1 cellular context compared by ENCODE assay signal in the genomic region with DNA sequence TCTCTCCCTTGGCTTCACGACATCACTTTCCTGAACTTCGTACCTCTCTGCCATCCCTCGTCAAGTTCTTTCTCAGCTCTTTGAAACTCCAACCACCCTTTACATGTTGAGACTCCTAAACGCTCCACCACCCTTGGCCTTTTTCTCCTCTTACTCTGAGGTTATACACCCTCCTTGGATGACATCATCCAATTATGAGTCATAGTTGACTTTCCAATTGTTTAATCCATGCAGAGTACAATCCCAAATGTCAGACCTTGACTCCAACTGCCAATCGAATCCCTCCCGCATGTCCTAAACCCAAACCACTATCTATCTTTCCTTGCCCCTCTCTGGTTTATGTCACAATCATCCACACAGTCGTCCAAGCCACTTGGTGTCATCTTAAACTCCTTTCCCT.
TF ChIP-seq lines count a peak whose summit lies in the region.

No MANE protein-coding gene starts in this region.

TF ChIP-seq in HEK293, 187 proteins besides CTCF, POLR2A, EP300 and RAD21 (continued from another document):
- TF ChIP-seq, protein P1, sequence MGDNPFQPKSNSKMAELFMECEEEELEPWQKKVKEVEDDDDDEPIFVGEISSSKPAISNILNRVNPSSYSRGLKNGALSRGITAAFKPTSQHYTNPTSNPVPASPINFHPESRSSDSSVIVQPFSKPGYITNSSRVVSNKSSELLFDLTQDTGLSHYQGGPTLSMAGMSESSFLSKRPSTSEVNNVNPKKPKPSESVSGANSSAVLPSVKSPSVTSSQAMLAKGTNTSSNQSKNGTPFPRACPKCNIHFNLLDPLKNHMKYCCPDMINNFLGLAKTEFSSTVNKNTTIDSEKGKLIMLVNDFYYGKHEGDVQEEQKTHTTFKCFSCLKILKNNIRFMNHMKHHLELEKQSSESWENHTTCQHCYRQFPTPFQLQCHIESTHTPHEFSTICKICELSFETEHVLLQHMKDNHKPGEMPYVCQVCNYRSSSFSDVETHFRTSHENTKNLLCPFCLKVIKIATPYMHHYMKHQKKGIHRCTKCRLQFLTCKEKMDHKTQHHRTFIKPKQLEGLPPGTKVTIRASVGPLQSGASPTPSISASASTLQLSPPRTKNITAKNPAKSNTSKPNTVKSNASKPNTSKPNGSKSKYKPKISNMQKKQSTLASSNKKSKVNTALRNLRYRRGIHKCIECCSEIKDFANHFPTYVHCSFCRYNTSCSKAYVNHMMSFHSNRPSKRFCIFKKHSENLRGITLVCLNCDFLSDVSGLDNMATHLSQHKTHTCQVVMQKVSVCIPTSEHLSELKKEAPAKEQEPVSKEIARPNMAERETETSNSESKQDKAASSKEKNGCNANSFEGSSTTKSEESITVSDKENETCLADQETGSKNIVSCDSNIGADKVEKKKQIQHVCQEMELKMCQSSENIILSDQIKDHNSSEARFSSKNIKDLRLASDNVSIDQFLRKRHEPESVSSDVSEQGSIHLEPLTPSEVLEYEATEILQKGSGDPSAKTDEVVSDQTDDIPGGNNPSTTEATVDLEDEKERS (tag by site-specific recombination; IDR thresholded peaks at IDR 0.05), result no peak
- TF ChIP-seq, protein P2, sequence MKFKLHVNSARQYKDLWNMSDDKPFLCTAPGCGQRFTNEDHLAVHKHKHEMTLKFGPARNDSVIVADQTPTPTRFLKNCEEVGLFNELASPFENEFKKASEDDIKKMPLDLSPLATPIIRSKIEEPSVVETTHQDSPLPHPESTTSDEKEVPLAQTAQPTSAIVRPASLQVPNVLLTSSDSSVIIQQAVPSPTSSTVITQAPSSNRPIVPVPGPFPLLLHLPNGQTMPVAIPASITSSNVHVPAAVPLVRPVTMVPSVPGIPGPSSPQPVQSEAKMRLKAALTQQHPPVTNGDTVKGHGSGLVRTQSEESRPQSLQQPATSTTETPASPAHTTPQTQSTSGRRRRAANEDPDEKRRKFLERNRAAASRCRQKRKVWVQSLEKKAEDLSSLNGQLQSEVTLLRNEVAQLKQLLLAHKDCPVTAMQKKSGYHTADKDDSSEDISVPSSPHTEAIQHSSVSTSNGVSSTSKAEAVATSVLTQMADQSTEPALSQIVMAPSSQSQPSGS (tag by site-specific recombination; IDR thresholded peaks at IDR 0.05; ENCODE audit: low read depth), result peak; percentile 88
- no peak for TF ChIP-seq OSR2 (tag by site-specific recombination; IDR thresholded peaks at IDR 0.05)
TF ChIP-seq in HEK293: peak in this region for 4.
